Comparison of ENCODE assay signal across 8 cellular contexts in genomic region chr1:149304796-149305195, GRCh38.
DNase-seq lines count a peak whose midpoint lies in the region; ATAC-seq, FAIRE-seq and TF ChIP-seq lines count a peak whose summit lies in the region.
"Not testable (repeated sequence)": the region's sequence is repeated elsewhere in the genome, so short reads cannot be mapped to it uniquely, and the experiment has no call there.

No MANE protein-coding gene starts in this region.

- H3K9me3 ChIP-seq in CD4-positive, alpha-beta T cell (ENCODE audit: control insufficient read depth, low read length); Panc1 (ENCODE audit: control insufficient read depth, insufficient read depth, low read depth, low read length); body of pancreas; heart right ventricle; lower lobe of right lung; pancreas; upper lobe of left lung: not testable (repeated sequence)

- POLR2A ChIA-PET in CD4-positive, alpha-beta T cell (lab: Charles Lee); Panc1 (lab: Charles Lee); activated CD8-positive, alpha-beta T cell treated with anti-CD3 and anti-CD28 coated beads, Interleukin-2, amount 10 ng/mL, durations not matched to agents 7 days and 5 days (lab: Charles Lee): not testable (repeated sequence)

- not testable (repeated sequence) for H3K27me3 Mint-ChIP-seq in CD4-positive, alpha-beta T cell; activated CD8-positive, alpha-beta T cell treated with anti-CD3 and anti-CD28 coated beads, Interleukin-2, amount 10 ng/mL, durations not matched to agents 7 days and 5 days (ENCODE audit: low read depth)

- H3K4me1 ChIP-seq in Panc1 (ENCODE audit: control insufficient read depth, insufficient read depth, low read length); body of pancreas; heart right ventricle; lower lobe of right lung; pancreas; upper lobe of left lung: not testable (repeated sequence)

- not testable (repeated sequence) for TF ChIP-seq POLR2A in body of pancreas (IDR thresholded peaks at IDR 0.05); upper lobe of left lung (IDR thresholded peaks at IDR 0.05)

- not testable (repeated sequence) for H3K27ac ChIP-seq in CD4-positive, alpha-beta T cell (ENCODE audit: low read depth, low read length); Panc1 (ENCODE audit: low read length); body of pancreas; heart right ventricle; lower lobe of right lung; pancreas; upper lobe of left lung

- H3K36me3 ChIP-seq in Panc1 (ENCODE audit: control insufficient read depth, insufficient read depth, low read length); body of pancreas (replicated peaks in 1 of 2; ENCODE audit: insufficient read depth in 1 of 2, low read depth in 2 of 2); heart right ventricle; lower lobe of right lung; pancreas; upper lobe of left lung: not testable (repeated sequence)

- not testable (repeated sequence) for H3K36me3 Mint-ChIP-seq in CD4-positive, alpha-beta T cell (ENCODE audit: low read depth); activated CD8-positive, alpha-beta T cell treated with anti-CD3 and anti-CD28 coated beads, Interleukin-2, amount 10 ng/mL, durations not matched to agents 7 days and 5 days (ENCODE audit: low read depth)

- not testable (repeated sequence) for H3K4me3 ChIP-seq in Panc1 (ENCODE audit: low read depth in 2 of 2, low read length in 2 of 2); body of pancreas; heart right ventricle; lower lobe of right lung; pancreas; upper lobe of left lung

- CTCF ChIA-PET in CD4-positive, alpha-beta T cell (lab: Charles Lee); Panc1 (lab: Charles Lee); activated CD8-positive, alpha-beta T cell treated with anti-CD3 and anti-CD28 coated beads, Interleukin-2, amount 10 ng/mL, durations not matched to agents 7 days and 5 days (lab: Charles Lee): not testable (repeated sequence)

- DNase-seq in CD4-positive, alpha-beta T cell; Panc1 (ENCODE audit: low read depth, low spot score); activated CD8-positive, alpha-beta T cell treated with anti-CD3 and anti-CD28 coated beads, Interleukin-2, amount 10 ng/mL, durations not matched to agents 7 days and 5 days; body of pancreas; heart right ventricle; lower lobe of right lung; pancreas; upper lobe of left lung: not testable (repeated sequence)

- ATAC-seq in CD4-positive, alpha-beta T cell (ENCODE audit: poor library complexity), result peak; percentile 77
- ATAC-seq in Panc1, result peak; percentile 79
- peak; percentile 76 for ATAC-seq in activated CD8-positive, alpha-beta T cell treated with anti-CD3 and anti-CD28 coated beads, Interleukin-2, amount 10 ng/mL, durations not matched to agents 7 days and 5 days
- peak; percentile 64 for ATAC-seq in body of pancreas
- ATAC-seq in heart right ventricle, result peak in 7 of 8 donors; percentile 75 to 88 (median 80)
- ATAC-seq in lower lobe of right lung, result peak; percentile 55 to 83
- peak; percentile 55 to 93 (median 84) for ATAC-seq in pancreas
- peak; percentile 66 to 76 for ATAC-seq in upper lobe of left lung (ENCODE audit: low FRiP score in 2 of 2)

- not testable (repeated sequence) for FAIRE-seq in pancreas (lab: Jason Lieb, UNC)

- TF ChIP-seq EP300 in upper lobe of left lung (IDR thresholded peaks at IDR 0.05), result not testable (repeated sequence)

- H3K27ac Mint-ChIP-seq in CD4-positive, alpha-beta T cell; activated CD8-positive, alpha-beta T cell treated with anti-CD3 and anti-CD28 coated beads, Interleukin-2, amount 10 ng/mL, durations not matched to agents 7 days and 5 days: not testable (repeated sequence)

- in situ Hi-C loops in Panc1 (cut with HindIII; ENCODE audit: low pct_unique_long_range_greater_than_20kb, low sequenced_read_pairs), result not testable (repeated sequence)

- no CpG with 5 or more reads among the region's 2 CpGs for WGBS in body of pancreas, 2 donors
- WGBS in heart right ventricle, 2 donors, result no CpG with 5 or more reads among the region's 2 CpGs
- no CpG with 5 or more reads among the region's 2 CpGs for WGBS in pancreas, 2 donors
- WGBS in upper lobe of left lung, 2 donors, result no CpG with 5 or more reads among the region's 2 CpGs

- not testable (repeated sequence) for H3K27me3 ChIP-seq in CD4-positive, alpha-beta T cell (ENCODE audit: control insufficient read depth, insufficient read depth, low read length); Panc1 (ENCODE audit: control insufficient read depth, insufficient read depth, low read length); body of pancreas; heart right ventricle; lower lobe of right lung (ENCODE audit: low read depth); pancreas; upper lobe of left lung

- intact Hi-C loops in CD4-positive, alpha-beta T cell (cut with DNase I, micrococcal nuclease); Panc1 (cut with micrococcal nuclease; ENCODE audit: unreplicated experiment); body of pancreas (cut with DNase I); heart right ventricle (cut with DNase I); lower lobe of right lung (cut with DNase I); pancreas (cut with DNase I): not testable (repeated sequence)

- H3K4me1 Mint-ChIP-seq in CD4-positive, alpha-beta T cell (ENCODE audit: low read depth); activated CD8-positive, alpha-beta T cell treated with anti-CD3 and anti-CD28 coated beads, Interleukin-2, amount 10 ng/mL, durations not matched to agents 7 days and 5 days (ENCODE audit: low read depth): not testable (repeated sequence)

- H3K9me3 Mint-ChIP-seq in CD4-positive, alpha-beta T cell; activated CD8-positive, alpha-beta T cell treated with anti-CD3 and anti-CD28 coated beads, Interleukin-2, amount 10 ng/mL, durations not matched to agents 7 days and 5 days (ENCODE audit: insufficient read depth): not testable (repeated sequence)

- TF ChIP-seq CTCF in CD4-positive, alpha-beta T cell (IDR thresholded peaks at IDR 0.05); Panc1 (IDR thresholded peaks at IDR 0.05); body of pancreas (IDR thresholded peaks at IDR 0.05); heart right ventricle (IDR thresholded peaks at IDR 0.05); lower lobe of right lung (IDR thresholded peaks at IDR 0.05); pancreas (IDR thresholded peaks at IDR 0.05); upper lobe of left lung (IDR thresholded peaks at IDR 0.05): not testable (repeated sequence)

- not testable (repeated sequence) for H3K4me3 Mint-ChIP-seq in CD4-positive, alpha-beta T cell; activated CD8-positive, alpha-beta T cell treated with anti-CD3 and anti-CD28 coated beads, Interleukin-2, amount 10 ng/mL, durations not matched to agents 7 days and 5 days

- not testable (repeated sequence) for BruUV-seq in Panc1 (replicated peaks; lab: Mats Ljungman, UMichigan)
